Comparison of ENCODE assay signal across 18 cellular contexts in genomic region chr11:62433141-62433543, GRCh38. TPM values are rescaled to one million over a fixed set of nuclear protein-coding genes. Genes with fewer than 3 reads are reported as not detected.
DNase-seq lines count a peak whose midpoint lies in the region; ATAC-seq, FAIRE-seq and TF ChIP-seq lines count a peak whose summit lies in the region.
"Had no signal": no experiment of that assay in that cellular context is flagged by ENCODE, and none has a peak within 500 bp of the region (broad histone marks: within the 10 kb centered on the region; RNA-seq: fewer than 3 reads in every experiment).

No MANE protein-coding gene starts in this region.

- H3K79me2 ChIP-seq in HepG2 (ENCODE audit: insufficient read depth, low read length): no peaks in the 10 kb centered on the region

- H3K9ac ChIP-seq in HepG2 (ENCODE audit: insufficient read depth, low read depth, low read length): 0 out of 2 replicates have a peak overlapping the region, but pooled peaks have one; percentile 8
- H3K9ac ChIP-seq: SK-N-SH had no signal

- CTCF ChIA-PET in HepG2 (lab: Yijun Ruan, JAX; ENCODE audit: low intra/inter-chr PET ratio, low total read pairs): no interaction called here

- POLR2A ChIA-PET in HepG2 (lab: Yijun Ruan, JAX): interaction anchor here (0.6 kb wide), 1 partner anchor 119 kb away, joined by 3 read pairs; no protein-coding TSS in a partner anchor

- H3K4me3 ChIP-seq in HepG2 (replicated peaks in 1 of 3; ENCODE audit: insufficient read depth in 1 of 3, low read depth in 2 of 3, low read length in 3 of 3) (peak overlapping the region in 1 of 3 experiments; percentile 4; a peak in 1 of 6 replicates), stomach (no peak overlapping the region), BE2C (ENCODE audit: low read depth, low read length) (no peak overlapping the region)
- H3K4me3 ChIP-seq: mucosa of descending colon had no signal

- H3K9me3 ChIP-seq in HepG2 (ENCODE audit: low read length) (no peaks in the 10 kb centered on the region), stomach (no peaks in the 10 kb centered on the region), BE2C (no peaks in the 10 kb centered on the region)
- H3K9me3 ChIP-seq: mucosa of descending colon, SK-N-SH had no signal

- no peaks in the 10 kb centered on the region for H4K20me1 ChIP-seq in HepG2 (ENCODE audit: insufficient read depth, low read length)

- H3K36me3 ChIP-seq in HepG2 (replicated peaks in 1 of 2; ENCODE audit: control insufficient read depth in 1 of 2, insufficient read depth in 2 of 2, low read length in 2 of 2): no peaks in the 10 kb centered on the region
- no peaks in the 10 kb centered on the region for H3K36me3 ChIP-seq in stomach
- no peaks in the 10 kb centered on the region for H3K36me3 ChIP-seq in BE2C

- TF ChIP-seq POLR2A in HepG2 (IDR thresholded peaks at IDR 0.05; ENCODE audit: insufficient read depth in 1 of 2, low read depth in 2 of 2, low read length in 2 of 2) (no peak), stomach (IDR thresholded peaks at IDR 0.05) (no peak)

- no peak for FAIRE-seq in HepG2 (lab: Jason Lieb, UNC)

- peak; percentile 24 for DNase-seq in HK-2 (ENCODE audit: unreplicated experiment)
- DNase-seq in RPMI8226: peak; percentile 77
- no peak for DNase-seq in HepG2 (ENCODE audit: low spot score)
- no peak for DNase-seq in stomach
- no peak for DNase-seq in BE2C
- DNase-seq in NCI-H187 treated with DMSO at 0.1 percent for 48 hours (lab: John Stamatoyannopoulos, UW): no peak
- DNase-seq in stimulated activated CD8-positive, alpha-beta memory T cell treated with anti-CD3 and anti-CD28 coated beads, Interleukin-4, amount 100 ng/mL, for 48 hours: no peak
- DNase-seq: cerebellar nuclear complex; NCI-H1105 treated with DMSO at 0.1 percent for 48 hours; NCI-H748 treated with DMSO at 0.1 percent for 48 hours; SK-N-SH; stimulated activated CD4-positive, alpha-beta T cell treated with anti-CD3 and anti-CD28 coated beads, Interleukin-4, amount 100 ng/mL, for 4 hours; stimulated activated naive CD8-positive, alpha-beta T cell treated with anti-CD3 and anti-CD28 coated beads, Interleukin-15, Interleukin-2, amounts not matched to agents 100 U/mL and 50 U/mL, for 24 hours had no signal

- no peak for TF ChIP-seq RAD21 in HepG2 (CRISPR knock-in tag; IDR thresholded peaks at IDR 0.05)

- H2AFZ ChIP-seq in HepG2 (ENCODE audit: low read length): no peak overlapping the region

- H3K4me2 ChIP-seq in HepG2 (ENCODE audit: low read depth, low read length): peak overlapping the region; percentile 44
- H3K4me2 ChIP-seq: SK-N-SH had no signal

- H3K4me1 ChIP-seq in HepG2 (ENCODE audit: insufficient read depth, low read length): peaks cover 74% of the 10 kb centered on the region
- peaks cover 14 to 53% (median 35%) of the 10 kb centered on the region in 4 donors for H3K4me1 ChIP-seq in stomach
- H3K4me1 ChIP-seq in BE2C: peaks cover under 1% of the 10 kb centered on the region

- H3K27me3 ChIP-seq in HepG2 (ENCODE audit: control insufficient read depth in 1 of 2, insufficient read depth in 2 of 2, low read length in 2 of 2): no peaks in the 10 kb centered on the region
- H3K27me3 ChIP-seq in stomach: no peaks in the 10 kb centered on the region
- no peaks in the 10 kb centered on the region for H3K27me3 ChIP-seq in BE2C

- ATAC-seq in HepG2: no peak; the same call in 2 of the 3 replicates
- ATAC-seq: activated naive CD4-positive, alpha-beta T cell treated with anti-CD3 and anti-CD28 coated beads, Interleukin-2, amount 50 U/mL, for 72 hours; esophagus mucosa; stimulated activated naive CD8-positive, alpha-beta T cell treated with anti-CD3 and anti-CD28 coated beads, Interleukin-15, Interleukin-2, amounts not matched to agents 100 U/mL and 50 U/mL, for 24 hours; WTC11 had no signal

- TF ChIP-seq EP300 in HepG2 (IDR thresholded peaks at IDR 0.05; ENCODE audit: low read depth in 2 of 2, low read length in 2 of 2) (no peak), HepG2 (CRISPR knock-in tag; IDR thresholded peaks at IDR 0.05; ENCODE audit: borderline replicate concordance) (no peak), stomach (IDR thresholded peaks at IDR 0.05) (no peak)

- BruUV-seq in HepG2 (replicated peaks; lab: Mats Ljungman, UMichigan): no TSS peak

- H3K27ac ChIP-seq in HepG2 (ENCODE audit: extremely low read length, insufficient read depth, low read length) (peak overlapping the region; percentile 23), stomach (peak overlapping the region in 4 of 5 donors; percentile 44 to 81 (median 64))

- intact Hi-C loops in HepG2 (cut with micrococcal nuclease; ENCODE audit: unreplicated experiment): loop anchor here (2.0 kb wide), 1 partner anchor 76 kb away; no protein-coding TSS in a partner anchor
- intact Hi-C loops in stomach (cut with DNase I; ENCODE audit: low total_unique reads): no loop called here

- 31% methylated on average over 7 of the region's 7 CpGs for WGBS in HepG2 (ENCODE audit: low lambda C conversion rate)
- 39 to 58% (median 47%) methylated on average over 7 of the region's 7 CpGs for WGBS in stomach, 5 donors

- in situ Hi-C loops in HepG2 (cut with HindIII; ENCODE audit: extremely low pct_ligation_motif_present, low pct_unique_long_range_greater_than_20kb): no loop called here

- no peak for TF ChIP-seq CTCF in HepG2 (CRISPR knock-in tag; IDR thresholded peaks at IDR 0.05)
- no peak for TF ChIP-seq CTCF in stomach (IDR thresholded peaks at IDR 0.05)
- no peak for TF ChIP-seq CTCF in BE2C (IDR thresholded peaks at IDR 0.05; ENCODE audit: low read depth, low read length)

TF ChIP-seq in HepG2, 621 proteins besides CTCF, POLR2A, EP300 and RAD21 (continues in another document):
- TF ChIP-seq HNF1B (CRISPR knock-in tag; IDR thresholded peaks at IDR 0.05) (peak; percentile 4; the same call in 1 of the 2 replicates), RCOR2 (CRISPR knock-in tag; IDR thresholded peaks at IDR 0.05) (0 out of 2 replicates have a peak, but pooled peaks have one; percentile 5), ZNF629 (CRISPR knock-in tag; conservative IDR thresholded peaks at IDR 0.05) (no peak), HOXA5 (CRISPR knock-in tag; IDR thresholded peaks at IDR 0.05) (no peak), FOXC1 (CRISPR knock-in tag; IDR thresholded peaks at IDR 0.05; ENCODE audit: borderline replicate concordance) (0 out of 2 replicates have a peak, but pooled peaks have one; percentile 28), ZNF691 (CRISPR knock-in tag; IDR thresholded peaks at IDR 0.05; ENCODE audit: borderline replicate concordance, low read depth) (no peak), ZNF414 (CRISPR knock-in tag; IDR thresholded peaks at IDR 0.05) (peak; percentile 17; the same call in 1 of the 2 replicates), SRSF9 (IDR thresholded peaks at IDR 0.05; ENCODE audit: borderline replicate concordance, insufficient read depth, low read depth, low read length, poor library complexity, severe bottlenecking) (no peak)

RNA-seq across cellular contexts. Expression of gene SCGB1A1, which starts 14.3 kb away (rescaled TPM):
- total RNA-seq in HepG2 (2016; rRNA removed; fragmentation: Illumina TruSeq; extraction: Trizol): not detected in 2 replicates
- not detected in 2 replicates for total RNA-seq in HepG2 (2016; cell fraction: cytosol; rRNA removed; fragmentation: Illumina TruSeq; extraction: Trizol; ENCODE audit: low read depth)
- total RNA-seq in HepG2 (2016; cell fraction: insoluble cytoplasmic fraction; rRNA removed; fragmentation: Illumina TruSeq; extraction: Trizol): not detected in 2 replicates
- not detected in 2 replicates for total RNA-seq in HepG2 (2016; cell fraction: membrane; rRNA removed; fragmentation: Illumina TruSeq; extraction: Trizol)
- not detected in 2 replicates for total RNA-seq in HepG2 (2016; cell fraction: nucleus; rRNA removed; fragmentation: Illumina TruSeq; extraction: Trizol)
- not detected in 2 replicates for polyA plus RNA-seq in HepG2 (2011; rRNA removed)
- not detected in 2 replicates for polyA plus RNA-seq in HepG2 (2011; cell fraction: cytosol; rRNA removed)
- polyA plus RNA-seq in HepG2 (2011; cell fraction: nucleus; rRNA removed): not detected in 2 replicates
- not detected in 2 replicates for polyA plus RNA-seq in HepG2 (2012)
- not detected in 2 replicates for polyA plus RNA-seq in HepG2 (2016; cell fraction: cytosol; fragmentation: Illumina TruSeq; extraction: Trizol; ENCODE audit: low read depth)
- polyA plus RNA-seq in HepG2 (2016; cell fraction: insoluble cytoplasmic fraction; fragmentation: Illumina TruSeq; extraction: Trizol; ENCODE audit: low read depth): not detected in 2 replicates
- not detected in 2 replicates for polyA plus RNA-seq in HepG2 (2016; cell fraction: membrane; fragmentation: Illumina TruSeq; extraction: Trizol; ENCODE audit: low read depth)
- polyA plus RNA-seq in HepG2 (2016; cell fraction: nucleus; fragmentation: Illumina TruSeq; extraction: Trizol; ENCODE audit: insufficient read depth, low read depth): not detected in 2 replicates
- not detected in 2 replicates for polyA minus RNA-seq in HepG2 (2011; rRNA and poly(A)+ RNA removed; ENCODE audit: low replicate concordance)
- polyA minus RNA-seq in HepG2 (2011; cell fraction: cytosol; rRNA and poly(A)+ RNA removed): not detected in 2 replicates
- not detected in 2 replicates for polyA minus RNA-seq in HepG2 (2011; cell fraction: nucleus; rRNA and poly(A)+ RNA removed)
- total RNA-seq in stomach: 10 to 100 TPM in 1 of 5 donors, 1 to 10 TPM in 1, not detected in 3; 2.6 to 11.2 TPM
- polyA plus RNA-seq in stomach: 10 to 100 TPM in 1 of 3 donors, not detected in 2; 53.9 TPM
- polyA plus RNA-seq in BE2C (2012; ENCODE audit: insufficient read depth, insufficient read length, low read depth): not detected
- total RNA-seq: activated naive CD4-positive, alpha-beta T cell treated with anti-CD3 and anti-CD28 coated beads, Interleukin-2, amount 50 U/mL, for 72 hours; mucosa of descending colon; pulmonary artery endothelial cell had no signal
- polyA plus RNA-seq: SK-N-SH had no signal

Comparison
In these comparisons a context has a peak if more than half of its experiments do, and no peak if none do; other contexts are left out.
1. DNase-seq: peak in HK-2 (single experiment) and RPMI8226 (single experiment); none in HepG2 (single experiment), stomach (single experiment), BE2C (single experiment), NCI-H187 treated with DMSO at 0.1 percent for 48 hours (single experiment) and stimulated activated CD8-positive, alpha-beta memory T cell treated with anti-CD3 and anti-CD28 coated beads, Interleukin-4, amount 100 ng/mL, for 48 hours (single experiment).